Comparison of ENCODE assay signal across 15 cellular contexts in the genomic region with DNA sequence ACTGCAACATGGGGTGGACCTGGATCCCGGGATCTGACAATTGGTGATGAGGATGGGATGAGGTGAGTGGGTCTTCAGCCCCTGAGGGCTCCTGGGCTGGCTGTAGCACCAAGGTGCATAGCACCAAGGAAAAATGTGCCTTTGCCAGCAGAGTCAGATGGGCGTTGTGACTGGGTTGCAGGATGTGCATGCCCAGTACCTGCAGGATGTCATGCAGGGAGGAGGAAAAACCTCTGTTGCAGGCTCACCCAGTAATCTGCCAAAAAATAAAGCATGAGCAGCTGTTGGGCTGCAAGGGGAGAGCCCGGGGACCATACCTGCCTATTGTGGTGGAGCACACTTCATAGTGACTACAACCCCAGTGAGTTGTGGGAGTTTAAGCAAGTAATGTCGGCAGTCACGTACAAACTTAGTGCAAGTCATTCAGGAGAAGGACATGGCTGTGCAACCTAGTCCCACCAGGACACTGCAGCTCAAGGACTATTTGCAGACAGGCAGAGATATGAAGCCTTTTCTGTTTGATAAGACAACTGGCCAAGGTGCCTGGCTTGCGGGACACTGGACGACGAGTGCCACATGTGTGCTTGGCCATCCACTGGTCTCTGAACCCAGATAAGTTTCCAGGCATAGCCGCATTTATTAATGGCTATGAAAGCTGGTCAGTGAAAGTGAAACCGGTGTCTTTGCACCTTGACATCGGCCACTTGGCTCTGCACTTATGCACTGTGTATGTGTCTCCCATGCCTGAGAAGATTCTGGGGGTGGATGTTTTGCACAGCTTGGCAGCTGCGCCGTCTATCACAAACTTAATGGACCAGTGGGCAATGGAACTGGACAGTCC.
DNase-seq lines count a peak whose midpoint lies in the region; ATAC-seq and TF ChIP-seq lines count a peak whose summit lies in the region.
"Had no signal": no experiment of that assay in that cellular context is flagged by ENCODE, and none has a peak within 500 bp of the region (broad histone marks: within the 10 kb centered on the region; RNA-seq: fewer than 3 reads in every experiment).

No MANE protein-coding gene starts in this region.

- no peaks in the 10 kb centered on the region for H3K4me1 ChIP-seq in right lobe of liver
- no peaks in the 10 kb centered on the region for H3K4me1 ChIP-seq in spleen
- no peaks in the 10 kb centered on the region for H3K4me1 ChIP-seq in heart left ventricle
- H3K4me1 ChIP-seq: Caco-2, HAP-1 had no signal

- H3K9me3 ChIP-seq in right lobe of liver, result no peaks in the 10 kb centered on the region
- H3K9me3 ChIP-seq in spleen, result no peaks in the 10 kb centered on the region
- no peaks in the 10 kb centered on the region for H3K9me3 ChIP-seq in heart left ventricle
- H3K9me3 ChIP-seq: BLaER1, Caco-2, HAP-1 had no signal

- H3K27ac ChIP-seq in right lobe of liver (peak overlapping the region in 1 of 3 donors; percentile 29), spleen (no peak overlapping the region), heart left ventricle (no peak overlapping the region)
- H3K27ac ChIP-seq: 22Rv1, BLaER1 had no signal

- intact Hi-C loops in right lobe of liver (cut with DNase I), result no loop called here
- intact Hi-C loops in spleen (cut with DNase I; ENCODE audit: low total_unique reads), result no loop called here
- intact Hi-C loops in heart left ventricle (cut with DNase I), result no loop called here

- peak overlapping the region in 1 of 3 donors; percentile 20 for H3K4me3 ChIP-seq in right lobe of liver
- H3K4me3 ChIP-seq in spleen, result no peak overlapping the region
- no peak overlapping the region for H3K4me3 ChIP-seq in heart left ventricle
- H3K4me3 ChIP-seq: BLaER1, HAP-1 had no signal

- H3K36me3 ChIP-seq in right lobe of liver (no peaks in the 10 kb centered on the region), spleen (no peaks in the 10 kb centered on the region), heart left ventricle (no peaks in the 10 kb centered on the region)
- H3K36me3 ChIP-seq: BLaER1, HAP-1 had no signal

- whole genome bisulfite sequencing in right lobe of liver (ENCODE audit: insufficient coverage, low coverage, low lambda C conversion rate, missing lambda C conversion rate), result 41% methylated on average over 9 of the region's 13 CpGs
- WGBS in spleen, 5 donors, result 90 to 95% (median 92%) methylated on average over 9 to 13 of the region's 13 CpGs
- WGBS in heart left ventricle, 4 donors, result 82 to 90% (median 86%) methylated on average over 13 of the region's 13 CpGs

- no peak for TF ChIP-seq POLR2A in right lobe of liver (IDR thresholded peaks at IDR 0.05)
- no peak for TF ChIP-seq POLR2A in spleen (IDR thresholded peaks at IDR 0.05)
- TF ChIP-seq POLR2A in heart left ventricle (IDR thresholded peaks at IDR 0.05), result no peak

- ATAC-seq in right lobe of liver, result peak; percentile 73 to 94 (median 88)
- no peak for ATAC-seq in heart left ventricle

- TF ChIP-seq CTCF in right lobe of liver (IDR thresholded peaks at IDR 0.05), result no peak
- no peak for TF ChIP-seq CTCF in spleen (IDR thresholded peaks at IDR 0.05 in 8 of 11, conservative IDR thresholded peaks at IDR 0.05 in 3 of 11)
- no peak for TF ChIP-seq CTCF in heart left ventricle (IDR thresholded peaks at IDR 0.05)

- DNase-seq in DMS53 (lab: John Stamatoyannopoulos, UW) (peak; percentile 36), DMS53 treated with DMSO at 0.1 percent for 48 hours (lab: John Stamatoyannopoulos, UW; ENCODE audit: unreplicated experiment) (no peak), right lobe of liver (peak in 1 of 3 donors; percentile 51), spleen (peak; percentile 37), GM03348 (ENCODE audit: low spot score) (no peak), heart left ventricle (no peak), SKM-1 treated with dmso at 0.1 percent for 144 hours (lab: John Stamatoyannopoulos, UW; ENCODE audit: unreplicated experiment) (no peak)
- DNase-seq in stimulated activated naive CD4-positive, alpha-beta T cell (lab: John Stamatoyannopoulos, UW), result no peak
- DNase-seq: AML-193; Caco-2; CD8-positive, alpha-beta memory T cell; DMS79 had no signal

- H3K27me3 ChIP-seq in right lobe of liver (no peaks in the 10 kb centered on the region), spleen (replicated peaks in 1 of 7) (no peaks in the 10 kb centered on the region), heart left ventricle (peaks cover 0 to 8% (median 0%) of the 10 kb centered on the region in 9 donors)
- H3K27me3 ChIP-seq: BLaER1 had no signal

Comparison
In these comparisons a context has a peak if more than half of its experiments do, and no peak if none do; other contexts are left out.
1. DNase-seq: peak in DMS53 (single experiment) and spleen (single experiment); none in DMS53 treated with DMSO at 0.1 percent for 48 hours (single experiment), GM03348 (single experiment), stimulated activated naive CD4-positive, alpha-beta T cell (0 of 6), heart left ventricle (0 of 5) and SKM-1 treated with dmso at 0.1 percent for 144 hours (single experiment).
2. ATAC-seq: peak in right lobe of liver (4 of 4); none in heart left ventricle (0 of 4).